In the genomic region with DNA sequence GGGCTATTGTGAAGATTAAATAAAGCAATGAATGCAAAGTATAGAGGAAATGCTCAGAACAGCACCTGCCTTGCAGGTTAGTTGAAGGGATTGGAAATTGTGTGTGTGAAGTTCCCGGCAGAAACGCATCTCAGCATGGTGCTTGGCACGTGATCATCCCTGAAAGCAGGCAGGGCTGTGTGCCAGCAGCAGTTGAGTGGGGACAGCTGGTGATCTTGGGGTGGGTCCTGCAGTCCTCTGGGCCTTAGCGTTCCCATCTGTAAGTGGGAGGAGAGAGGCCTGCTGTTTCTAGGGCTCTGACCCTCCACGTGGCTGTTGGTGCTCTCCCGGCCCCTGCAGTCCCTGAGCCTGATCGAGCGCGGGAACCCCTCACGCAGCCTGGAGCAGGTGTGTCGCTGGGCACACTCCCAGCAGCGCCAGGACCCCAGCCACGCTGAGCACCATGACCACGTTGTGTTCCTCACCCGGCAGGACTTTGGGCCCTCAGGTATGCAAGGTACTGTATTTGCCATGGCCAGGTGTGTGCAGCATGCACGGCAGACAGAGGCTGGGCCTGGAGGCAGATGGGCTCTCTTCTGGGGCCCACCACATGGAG, we compare ENCODE assay signal across 11 cellular contexts. TPM values are rescaled to one million over a fixed set of nuclear protein-coding genes. Genes with fewer than 3 reads are reported as not detected.
DNase-seq lines count a peak whose midpoint lies in the region; ATAC-seq and TF ChIP-seq lines count a peak whose summit lies in the region.
"Had no signal": no experiment of that assay in that cellular context is flagged by ENCODE, and none has a peak within 500 bp of the region (broad histone marks: within the 10 kb centered on the region; RNA-seq: fewer than 3 reads in every experiment).

No MANE protein-coding gene starts in this region.

- H3K27me3 Mint-ChIP-seq in activated CD8-positive, alpha-beta memory T cell treated with anti-CD3 and anti-CD28 coated beads, Interleukin-2, amount 10 ng/mL, durations not matched to agents 7 days and 5 days = no peaks in the 10 kb centered on the region

- H3K9me3 Mint-ChIP-seq in activated CD8-positive, alpha-beta memory T cell treated with anti-CD3 and anti-CD28 coated beads, Interleukin-2, amount 10 ng/mL, durations not matched to agents 7 days and 5 days (ENCODE audit: low read depth) = no peaks in the 10 kb centered on the region

- H3K4me1 Mint-ChIP-seq in activated CD8-positive, alpha-beta memory T cell treated with anti-CD3 and anti-CD28 coated beads, Interleukin-2, amount 10 ng/mL, durations not matched to agents 7 days and 5 days = no peaks in the 10 kb centered on the region

- TF ChIP-seq POLR2A in GM18505 (IDR thresholded peaks at IDR 0.05; ENCODE audit: borderline replicate concordance, extremely low read depth, insufficient read depth, insufficient read length) = no peak

- no peak for TF ChIP-seq CTCF in choroid plexus epithelial cell (conservative IDR thresholded peaks at IDR 0.05; ENCODE audit: low read depth, low read length)

- ATAC-seq in activated CD8-positive, alpha-beta memory T cell treated with anti-CD3 and anti-CD28 coated beads, Interleukin-2, amount 10 ng/mL, durations not matched to agents 7 days and 5 days = no peak
- ATAC-seq in GM18505 (IDR thresholded peaks at IDR 0.05; ENCODE audit: unreplicated experiment) (no peak), GM21423 (IDR thresholded peaks at IDR 0.05; ENCODE audit: unreplicated experiment) (no peak), HG02759 (IDR thresholded peaks at IDR 0.05; ENCODE audit: unreplicated experiment) (no peak)
- ATAC-seq: GM12878 had no signal

- H3K36me3 Mint-ChIP-seq in activated CD8-positive, alpha-beta memory T cell treated with anti-CD3 and anti-CD28 coated beads, Interleukin-2, amount 10 ng/mL, durations not matched to agents 7 days and 5 days = no peaks in the 10 kb centered on the region

- H3K4me3 Mint-ChIP-seq in activated CD8-positive, alpha-beta memory T cell treated with anti-CD3 and anti-CD28 coated beads, Interleukin-2, amount 10 ng/mL, durations not matched to agents 7 days and 5 days = no peak overlapping the region

- CTCF ChIA-PET in activated CD8-positive, alpha-beta memory T cell treated with anti-CD3 and anti-CD28 coated beads, Interleukin-2, amount 10 ng/mL, durations not matched to agents 7 days and 5 days (lab: Charles Lee) = no interaction called here

- DNase-seq in Ammon's horn (ENCODE audit: low spot score) (peak; percentile 35), NCI-H1105 (lab: John Stamatoyannopoulos, UW) (peak; percentile 78), NCI-H2196 treated with DMSO at 0.1 percent for 48 hours (lab: John Stamatoyannopoulos, UW; ENCODE audit: unreplicated experiment) (peak; percentile 20), choroid plexus epithelial cell (ENCODE audit: low read depth) (peak; percentile 54)
- DNase-seq in activated CD8-positive, alpha-beta memory T cell treated with anti-CD3 and anti-CD28 coated beads, Interleukin-2, amount 10 ng/mL, durations not matched to agents 7 days and 5 days = no peak

- no peak overlapping the region for H3K27ac Mint-ChIP-seq in activated CD8-positive, alpha-beta memory T cell treated with anti-CD3 and anti-CD28 coated beads, Interleukin-2, amount 10 ng/mL, durations not matched to agents 7 days and 5 days

- H3K4me3 ChIP-seq in choroid plexus epithelial cell (ENCODE audit: low read depth, low read length) = no peak overlapping the region
- H3K4me3 ChIP-seq: GM12878, prostate gland had no signal

RNA-seq across cellular contexts. Expression of a gene that starts 55.3 kb away (rescaled TPM):
- total RNA-seq in activated CD8-positive, alpha-beta memory T cell treated with anti-CD3 and anti-CD28 coated beads, Interleukin-2, amount 10 ng/mL, durations not matched to agents 7 days and 5 days = not detected
- total RNA-seq: GM12878, urinary bladder had no signal

RNA-seq across cellular contexts. Expression of a gene that starts 57.6 kb away (rescaled TPM):
- under 1 TPM; 0.15 to 0.19 TPM for total RNA-seq in activated CD8-positive, alpha-beta memory T cell treated with anti-CD3 and anti-CD28 coated beads, Interleukin-2, amount 10 ng/mL, durations not matched to agents 7 days and 5 days
- total RNA-seq: GM12878 had no signal
